In the genomic region with DNA sequence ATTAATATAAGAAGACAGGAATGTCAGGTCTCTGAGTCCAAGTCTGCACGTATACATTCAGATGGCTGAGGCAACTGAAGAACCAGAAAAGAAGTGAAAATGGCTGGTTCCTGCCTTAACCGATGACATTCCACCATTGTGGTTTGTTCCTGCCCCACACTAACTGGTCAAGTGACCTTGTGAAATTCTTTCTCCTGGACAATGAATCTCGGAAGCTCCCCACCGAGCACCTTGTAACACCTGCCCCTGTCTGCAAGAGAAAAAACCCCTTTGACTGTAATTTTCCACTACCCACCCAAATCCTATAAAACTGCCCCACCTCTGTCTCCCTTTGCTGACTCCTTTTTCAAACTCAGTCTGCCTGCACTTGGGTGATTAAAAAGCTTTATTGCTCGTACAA, we compare ENCODE assay signal across 24 cellular contexts.
"Had no signal": no experiment of that assay in that cellular context is flagged by ENCODE, and none has a peak within 500 bp of the region (broad histone marks: within the 10 kb centered on the region; RNA-seq: fewer than 3 reads in every experiment).

No MANE protein-coding gene starts in this region.

- DNase-seq: dermis blood vessel endothelial cell; dorsolateral prefrontal cortex; effector CD4-positive, alpha-beta T cell; effector memory CD4-positive, alpha-beta T cell; erythroblast; esophagus squamous epithelium; foreskin fibroblast; foreskin melanocyte; gastrocnemius medialis; glutamatergic neuron; head of caudate nucleus; heart right ventricle; hypothalamus; left cardiac atrium; left lung; left ventricle myocardium superior; lower lobe of right lung; mesenchymal stem cell; midbrain; naive B cell; naive thymus-derived CD8-positive, alpha-beta T cell had no signal

- H3K4me3 Mint-ChIP-seq: naive B cell; naive thymus-derived CD8-positive, alpha-beta T cell had no signal

- H3K4me1 Mint-ChIP-seq: naive B cell; naive thymus-derived CD8-positive, alpha-beta T cell had no signal

- ATAC-seq: esophagus mucosa; gastrocnemius medialis; heart right ventricle; left lung; left ventricle myocardium superior; lower lobe of right lung; naive thymus-derived CD8-positive, alpha-beta T cell had no signal

- H3K27ac ChIP-seq: coronary artery, dorsolateral prefrontal cortex, epithelial cell of prostate, esophagus squamous epithelium, gastrocnemius medialis, heart right ventricle, left lung, lower lobe of right lung had no signal

- H3K27ac Mint-ChIP-seq: naive B cell; naive thymus-derived CD8-positive, alpha-beta T cell had no signal

- H3K36me3 ChIP-seq: esophagus squamous epithelium, gastrocnemius medialis, lower lobe of right lung had no signal

- H3K27me3 ChIP-seq: dorsolateral prefrontal cortex, esophagus squamous epithelium, gastrocnemius medialis, heart right ventricle, left lung had no signal

- H3K4me1 ChIP-seq: esophagus squamous epithelium, gastrocnemius medialis, left lung, lower lobe of right lung had no signal

- H3K9me3 Mint-ChIP-seq: naive B cell; naive thymus-derived CD8-positive, alpha-beta T cell had no signal

- H3K36me3 Mint-ChIP-seq: naive B cell; naive thymus-derived CD8-positive, alpha-beta T cell had no signal

- H3K9me3 ChIP-seq: esophagus squamous epithelium, gastrocnemius medialis, heart right ventricle, left lung, lower lobe of right lung had no signal

- H3K4me3 ChIP-seq: coronary artery, dorsolateral prefrontal cortex, esophagus squamous epithelium, gastrocnemius medialis, heart right ventricle, left lung, lower lobe of right lung had no signal
